10 cellular contexts compared by ENCODE assay signal in the genomic region with DNA sequence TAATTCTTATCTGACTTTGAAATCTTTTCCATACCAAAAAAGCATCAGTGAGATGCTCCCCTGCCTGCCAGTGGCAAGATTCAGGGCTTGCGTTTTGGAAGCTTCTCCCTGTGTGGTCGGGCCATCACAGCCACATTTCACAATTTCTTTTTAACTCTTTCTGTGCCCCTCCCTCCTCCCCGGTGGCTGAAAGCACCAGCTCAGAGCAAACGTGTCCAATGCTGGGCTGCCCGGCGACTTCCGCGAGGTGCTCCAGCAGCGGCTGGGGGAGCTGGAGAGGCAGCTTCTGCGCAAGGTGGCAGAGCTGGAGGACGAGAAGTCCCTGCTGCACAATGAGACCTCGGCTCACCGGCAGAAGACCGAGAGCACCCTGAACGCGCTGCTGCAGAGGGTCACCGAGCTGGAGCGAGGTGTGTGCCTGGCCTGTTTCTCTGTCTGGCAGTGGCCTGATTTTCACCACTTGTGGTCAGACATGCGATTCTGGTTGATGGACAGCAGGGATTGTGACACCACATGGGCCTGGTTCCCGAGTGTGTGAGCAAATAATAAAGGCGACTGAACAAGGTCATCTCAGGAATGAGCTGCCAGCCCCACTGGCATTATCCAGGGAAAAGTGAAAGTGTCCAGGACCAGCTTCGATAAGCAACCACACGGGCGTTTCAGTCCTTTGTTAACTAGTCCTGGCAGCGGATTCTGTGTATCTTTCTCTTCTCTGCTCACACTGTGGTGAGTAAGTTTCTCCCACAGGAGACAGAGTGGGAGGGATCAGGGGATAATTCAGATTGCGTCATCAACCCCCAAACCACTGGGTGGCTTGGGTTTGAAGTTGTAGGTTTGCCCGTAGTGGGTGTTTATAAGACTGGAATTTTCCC. TPM values are rescaled to one million over a fixed set of nuclear protein-coding genes. Genes with fewer than 3 reads are reported as not detected.
DNase-seq lines count a peak whose midpoint lies in the region; ATAC-seq and TF ChIP-seq lines count a peak whose summit lies in the region.
"Had no signal": no experiment of that assay in that cellular context is flagged by ENCODE, and none has a peak within 500 bp of the region (broad histone marks: within the 10 kb centered on the region; RNA-seq: fewer than 3 reads in every experiment).

No MANE protein-coding gene starts in this region.

- TF ChIP-seq CTCF in VCaP (conservative IDR thresholded peaks at IDR 0.05) (peak; percentile 33; the same call in 1 of the 2 replicates), liver (IDR thresholded peaks at IDR 0.05; ENCODE audit: low read depth, low read length, missing input control) (peak; percentile 4)

- peak overlapping the region; percentile 65 for H3K4me3 ChIP-seq in ACC112 (ENCODE audit: low read depth, low read length)
- H3K4me3 ChIP-seq in liver (ENCODE audit: low read depth in 1 of 3, low read length in 3 of 3) = peak overlapping the region in 1 of 3 donors; percentile 36
- H3K4me3 ChIP-seq: skin epidermis had no signal

- no peak for ATAC-seq in stimulated activated memory B cell treated with anti-CD40 and anti-IgM and Interleukin-4, amounts not matched to agents 10 μg/mL and 1 μg/mL and 100 μg/mL, for 72 hours
- no peak for ATAC-seq in HG02938 (IDR thresholded peaks at IDR 0.05; ENCODE audit: unreplicated experiment)
- ATAC-seq in HG03280 (IDR thresholded peaks at IDR 0.05; ENCODE audit: unreplicated experiment) = no peak
- no peak for ATAC-seq in HG02798 (IDR thresholded peaks at IDR 0.05; ENCODE audit: poor library complexity, unreplicated experiment)

- H3K4me3 Mint-ChIP-seq in stimulated activated memory B cell treated with anti-CD40 and anti-IgM and Interleukin-4, amounts not matched to agents 10 μg/mL and 1 μg/mL and 100 μg/mL, for 72 hours = no peak overlapping the region

- 12% methylated on average over 27 of the region's 27 CpGs for WGBS in liver

- H2AFZ ChIP-seq in ACC112 (ENCODE audit: low read length, unreplicated experiment) = no peak overlapping the region

- H3K27ac ChIP-seq in ACC112 (ENCODE audit: low read depth, low read length) (no peak overlapping the region), VCaP (peak overlapping the region; percentile 29; the same call in 1 of the 2 replicates), liver (ENCODE audit: low read depth in 1 of 2, low read length in 2 of 2) (peak overlapping the region; percentile 80 to 93)
- H3K27ac ChIP-seq: skin epidermis had no signal

- H3K4me1 ChIP-seq in ACC112 (ENCODE audit: control insufficient read depth, insufficient read depth, low read length, unreplicated experiment) (peaks cover 4% of the 10 kb centered on the region), liver (ENCODE audit: control insufficient read depth in 4 of 4, insufficient read depth in 4 of 4, low read length in 3 of 4) (peaks cover 20 to 37% (median 26%) of the 10 kb centered on the region in 4 donors)

- no peaks in the 10 kb centered on the region for H3K79me2 ChIP-seq in ACC112 (ENCODE audit: control insufficient read depth, insufficient read depth, low read length, unreplicated experiment)

- H3K36me3 Mint-ChIP-seq in stimulated activated memory B cell treated with anti-CD40 and anti-IgM and Interleukin-4, amounts not matched to agents 10 μg/mL and 1 μg/mL and 100 μg/mL, for 72 hours = no peaks in the 10 kb centered on the region

- H3K9ac ChIP-seq in liver (ENCODE audit: low read depth in 1 of 2, low read length in 2 of 2) = no peak overlapping the region

- peaks cover 56% of the 10 kb centered on the region for H3K27me3 Mint-ChIP-seq in stimulated activated memory B cell treated with anti-CD40 and anti-IgM and Interleukin-4, amounts not matched to agents 10 μg/mL and 1 μg/mL and 100 μg/mL, for 72 hours

- no peaks in the 10 kb centered on the region for H3K9me3 Mint-ChIP-seq in stimulated activated memory B cell treated with anti-CD40 and anti-IgM and Interleukin-4, amounts not matched to agents 10 μg/mL and 1 μg/mL and 100 μg/mL, for 72 hours

- H3K9me3 ChIP-seq in liver (ENCODE audit: control insufficient read depth in 4 of 4, low read length in 3 of 4) = peaks cover 0 to 1% (median 0%) of the 10 kb centered on the region in 4 donors

- TF ChIP-seq RAD21 in liver (IDR thresholded peaks at IDR 0.05) = peak in 1 of 2 donors; percentile 52

- peaks cover 52% of the 10 kb centered on the region for H3K27me3 ChIP-seq in ACC112 (ENCODE audit: insufficient read depth, low read length)
- H3K27me3 ChIP-seq in liver (ENCODE audit: control insufficient read depth in 4 of 4, insufficient read depth in 4 of 4, low read length in 3 of 4) = peaks cover 3 to 9% (median 6%) of the 10 kb centered on the region in 4 donors

- peaks cover 5% of the 10 kb centered on the region for H3K4me1 Mint-ChIP-seq in stimulated activated memory B cell treated with anti-CD40 and anti-IgM and Interleukin-4, amounts not matched to agents 10 μg/mL and 1 μg/mL and 100 μg/mL, for 72 hours

- no peak overlapping the region for H3K27ac Mint-ChIP-seq in stimulated activated memory B cell treated with anti-CD40 and anti-IgM and Interleukin-4, amounts not matched to agents 10 μg/mL and 1 μg/mL and 100 μg/mL, for 72 hours

- H3K36me3 ChIP-seq in ACC112 (ENCODE audit: insufficient read depth, low read length) (no peaks in the 10 kb centered on the region), liver (ENCODE audit: control insufficient read depth in 4 of 4, insufficient read depth in 3 of 4, low read depth in 1 of 4, low read length in 3 of 4) (no peaks in the 10 kb centered on the region)

- DNase-seq in HT1080 (ENCODE audit: low read depth) = peak; percentile 23
- DNase-seq: GDM1 had no signal

TF ChIP-seq in liver, 16 proteins besides CTCF, POLR2A, EP300 and RAD21 (continues in another document):
- TF ChIP-seq GABPA (IDR thresholded peaks at IDR 0.05 in 1 of 2, conservative IDR thresholded peaks at IDR 0.05 in 1 of 2) (peak in 1 of 2 donors; percentile 36), ZBTB33 (IDR thresholded peaks at IDR 0.05) (peak; percentile 89), HNF4G (IDR thresholded peaks at IDR 0.05) (no peak), SP1 (IDR thresholded peaks at IDR 0.05) (peak; percentile 74), ATF3 (IDR thresholded peaks at IDR 0.05) (peak; percentile 66), TAF1 (conservative IDR thresholded peaks at IDR 0.05) (no peak), FOXA1 (IDR thresholded peaks at IDR 0.05) (peak; percentile 83), HNF4A (conservative IDR thresholded peaks at IDR 0.05) (peak; percentile 48 to 75), NR2F2 (IDR thresholded peaks at IDR 0.05) (no peak), RXRA (IDR thresholded peaks at IDR 0.05) (peak; percentile 63 to 92), JUND (IDR thresholded peaks at IDR 0.05) (peak; percentile 57 to 97), FOXA2 (IDR thresholded peaks at IDR 0.05) (peak; percentile 76)
- TF ChIP-seq, protein P1, sequence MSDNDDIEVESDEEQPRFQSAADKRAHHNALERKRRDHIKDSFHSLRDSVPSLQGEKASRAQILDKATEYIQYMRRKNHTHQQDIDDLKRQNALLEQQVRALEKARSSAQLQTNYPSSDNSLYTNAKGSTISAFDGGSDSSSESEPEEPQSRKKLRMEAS (IDR thresholded peaks at IDR 0.05) = peak; percentile 67
- TF ChIP-seq, protein P2, sequence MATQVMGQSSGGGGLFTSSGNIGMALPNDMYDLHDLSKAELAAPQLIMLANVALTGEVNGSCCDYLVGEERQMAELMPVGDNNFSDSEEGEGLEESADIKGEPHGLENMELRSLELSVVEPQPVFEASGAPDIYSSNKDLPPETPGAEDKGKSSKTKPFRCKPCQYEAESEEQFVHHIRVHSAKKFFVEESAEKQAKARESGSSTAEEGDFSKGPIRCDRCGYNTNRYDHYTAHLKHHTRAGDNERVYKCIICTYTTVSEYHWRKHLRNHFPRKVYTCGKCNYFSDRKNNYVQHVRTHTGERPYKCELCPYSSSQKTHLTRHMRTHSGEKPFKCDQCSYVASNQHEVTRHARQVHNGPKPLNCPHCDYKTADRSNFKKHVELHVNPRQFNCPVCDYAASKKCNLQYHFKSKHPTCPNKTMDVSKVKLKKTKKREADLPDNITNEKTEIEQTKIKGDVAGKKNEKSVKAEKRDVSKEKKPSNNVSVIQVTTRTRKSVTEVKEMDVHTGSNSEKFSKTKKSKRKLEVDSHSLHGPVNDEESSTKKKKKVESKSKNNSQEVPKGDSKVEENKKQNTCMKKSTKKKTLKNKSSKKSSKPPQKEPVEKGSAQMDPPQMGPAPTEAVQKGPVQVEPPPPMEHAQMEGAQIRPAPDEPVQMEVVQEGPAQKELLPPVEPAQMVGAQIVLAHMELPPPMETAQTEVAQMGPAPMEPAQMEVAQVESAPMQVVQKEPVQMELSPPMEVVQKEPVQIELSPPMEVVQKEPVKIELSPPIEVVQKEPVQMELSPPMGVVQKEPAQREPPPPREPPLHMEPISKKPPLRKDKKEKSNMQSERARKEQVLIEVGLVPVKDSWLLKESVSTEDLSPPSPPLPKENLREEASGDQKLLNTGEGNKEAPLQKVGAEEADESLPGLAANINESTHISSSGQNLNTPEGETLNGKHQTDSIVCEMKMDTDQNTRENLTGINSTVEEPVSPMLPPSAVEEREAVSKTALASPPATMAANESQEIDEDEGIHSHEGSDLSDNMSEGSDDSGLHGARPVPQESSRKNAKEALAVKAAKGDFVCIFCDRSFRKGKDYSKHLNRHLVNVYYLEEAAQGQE (IDR thresholded peaks at IDR 0.05) = peak; percentile 85

RNA-seq across cellular contexts. Expression of gene NPTX2, which starts 2.6 kb away (rescaled TPM):
- not detected in 2 replicates for total RNA-seq in HT1080 (2014; rRNA removed; shearing (Covaris generic))
- not detected in 2 replicates for polyA plus RNA-seq in HT1080 (2015; cell fraction: cytosol; rRNA removed)
- polyA plus RNA-seq in HT1080 (2015; cell fraction: nucleus; rRNA removed) = not detected in 2 replicates
- 1 to 10 TPM in 1 of 2 donors, under 1 TPM in 1; 0.09 to 1.5 TPM for total RNA-seq in liver
- under 1 TPM; 0.22 to 0.95 TPM for polyA plus RNA-seq in liver
